ENCODE assay signal across 1 cellular context in genomic region chr2:88452151-88452851, GRCh38.
TF ChIP-seq lines count a peak whose summit lies in the region.

Gene FOXI3 (minus strand): TSS chr2:88452693. CDS start chr2:88452535, 158 bp downstream.

TF ChIP-seq in H1, 55 proteins besides CTCF, POLR2A, EP300 and RAD21 (continued from another document):
- no peak for TF ChIP-seq CHD7 (IDR thresholded peaks at IDR 0.05; ENCODE audit: insufficient replicate concordance, low read length)
- TF ChIP-seq E2F6 (IDR thresholded peaks at IDR 0.05) = no peak
- peak; percentile 46; the same call in 1 of the 2 replicates for TF ChIP-seq TBP (IDR thresholded peaks at IDR 0.05; ENCODE audit: low read depth, low read length)
- no peak for TF ChIP-seq TEAD4 (IDR thresholded peaks at IDR 0.05; ENCODE audit: low read depth, low read length)
- no peak for TF ChIP-seq ASH2L (IDR thresholded peaks at IDR 0.05; ENCODE audit: low read length)
- TF ChIP-seq SP1 (IDR thresholded peaks at IDR 0.05; ENCODE audit: low read depth, low read length) = no peak
- TF ChIP-seq SIRT6 (IDR thresholded peaks at IDR 0.05; ENCODE audit: low read length) = no peak
- no peak for TF ChIP-seq JUND (IDR thresholded peaks at IDR 0.05; ENCODE audit: low read length)
- no peak for TF ChIP-seq SAP30 (IDR thresholded peaks at IDR 0.05; ENCODE audit: insufficient read depth, insufficient replicate concordance, low read length)
- TF ChIP-seq SP4 (IDR thresholded peaks at IDR 0.05; ENCODE audit: low read length) = no peak
- 0 out of 2 replicates have a peak, but pooled peaks have one; percentile 36 for TF ChIP-seq SUZ12 (IDR thresholded peaks at IDR 0.05; ENCODE audit: low read length)
- TF ChIP-seq TAF1 (IDR thresholded peaks at IDR 0.05; ENCODE audit: low read depth, low read length) = peak; percentile 52
- peak; percentile 24 for TF ChIP-seq KDM4A (IDR thresholded peaks at IDR 0.05; ENCODE audit: low read depth, low read length, severe bottlenecking)
- no peak for TF ChIP-seq FOSL1 (IDR thresholded peaks at IDR 0.05; ENCODE audit: insufficient read depth, low read depth, low read length)
- TF ChIP-seq SIX5 (IDR thresholded peaks at IDR 0.05; ENCODE audit: low read depth, low read length) = no peak
